ENCODE assay signal across 8 cellular contexts in genomic region chr3:156787926-156788663, GRCh38. TPM values are rescaled to one million over a fixed set of nuclear protein-coding genes. Genes with fewer than 3 reads are reported as not detected.
DNase-seq lines count a peak whose midpoint lies in the region; ATAC-seq, FAIRE-seq and TF ChIP-seq lines count a peak whose summit lies in the region.

No MANE protein-coding gene starts in this region.

- H3K9me3 ChIP-seq in gastroesophageal sphincter = no peaks in the 10 kb centered on the region

- no peaks in the 10 kb centered on the region for H3K4me1 ChIP-seq in gastroesophageal sphincter

- FAIRE-seq in GM19239 (lab: Jason Lieb, UNC) = no peak

- TF ChIP-seq POLR2A in gastroesophageal sphincter (IDR thresholded peaks at IDR 0.05) = no peak

- WGBS in gastroesophageal sphincter (ENCODE audit: low coverage in 1 of 2), 2 donors = 70 to 93% methylated on average over 1 of the region's 1 CpG

- H3K36me3 ChIP-seq in brain microvascular endothelial cell (replicated peaks) (no peaks in the 10 kb centered on the region), gastroesophageal sphincter (peaks cover 0 to 6% of the 10 kb centered on the region in 2 donors)

- H3K27ac ChIP-seq in brain microvascular endothelial cell (peak overlapping the region; percentile 77), gastroesophageal sphincter (no peak overlapping the region)

- DNase-seq in AG10803 (ENCODE audit: low read depth) = peak; percentile 93
- DNase-seq in HK-2 (ENCODE audit: unreplicated experiment) = peak; percentile 45
- DNase-seq in brain microvascular endothelial cell = peak; percentile 97
- DNase-seq in stimulated activated CD8-positive, alpha-beta memory T cell treated with anti-CD3 and anti-CD28 coated beads, Interleukin-4, amount 100 ng/mL, for 48 hours = peak; percentile 40
- DNase-seq in hypothalamus (lab: John Stamatoyannopoulos, UW) = no peak
- DNase-seq in GM19239 (ENCODE audit: insufficient read length, low spot score) = no peak

- TF ChIP-seq EP300 in gastroesophageal sphincter (IDR thresholded peaks at IDR 0.05) = no peak

- peak; percentile 57 for ATAC-seq in GM19452 (IDR thresholded peaks at IDR 0.05; ENCODE audit: unreplicated experiment)
- no peak for ATAC-seq in gastroesophageal sphincter

- in situ Hi-C loops in brain microvascular endothelial cell (cut with HindIII; ENCODE audit: low pct_ligation_motif_present, low sequenced_read_pairs) = no loop called here

- H3K27me3 ChIP-seq in brain microvascular endothelial cell (replicated peaks) (no peaks in the 10 kb centered on the region), gastroesophageal sphincter (no peaks in the 10 kb centered on the region)

- H3K4me3 ChIP-seq in AG10803 (ENCODE audit: low read length) (no peak overlapping the region), brain microvascular endothelial cell (ENCODE audit: low read depth, low read length) (no peak overlapping the region), gastroesophageal sphincter (no peak overlapping the region)

- TF ChIP-seq CTCF in AG10803 (conservative IDR thresholded peaks at IDR 0.05; ENCODE audit: low read length) (0 out of 2 replicates have a peak, but pooled peaks have one; percentile 25), brain microvascular endothelial cell (IDR thresholded peaks at IDR 0.05; ENCODE audit: low read depth, low read length, missing control alignments) (no peak), gastroesophageal sphincter (IDR thresholded peaks at IDR 0.05) (no peak)

RNA-seq across cellular contexts. Expression of gene LEKR1, which starts 38.1 kb away (rescaled TPM):
- total RNA-seq in gastroesophageal sphincter = 1 to 10 TPM in 1 of 4 donors, not detected in 3; 2.7 TPM

Comparison
In these comparisons a context has a peak if more than half of its experiments do, and no peak if none do; other contexts are left out.
1. DNase-seq: peak in AG10803 (single experiment), HK-2 (single experiment), brain microvascular endothelial cell (single experiment) and stimulated activated CD8-positive, alpha-beta memory T cell treated with anti-CD3 and anti-CD28 coated beads, Interleukin-4, amount 100 ng/mL, for 48 hours (single experiment); none in hypothalamus (0 of 51) and GM19239 (single experiment).